8 cellular contexts compared by ENCODE assay signal in the genomic region with DNA sequence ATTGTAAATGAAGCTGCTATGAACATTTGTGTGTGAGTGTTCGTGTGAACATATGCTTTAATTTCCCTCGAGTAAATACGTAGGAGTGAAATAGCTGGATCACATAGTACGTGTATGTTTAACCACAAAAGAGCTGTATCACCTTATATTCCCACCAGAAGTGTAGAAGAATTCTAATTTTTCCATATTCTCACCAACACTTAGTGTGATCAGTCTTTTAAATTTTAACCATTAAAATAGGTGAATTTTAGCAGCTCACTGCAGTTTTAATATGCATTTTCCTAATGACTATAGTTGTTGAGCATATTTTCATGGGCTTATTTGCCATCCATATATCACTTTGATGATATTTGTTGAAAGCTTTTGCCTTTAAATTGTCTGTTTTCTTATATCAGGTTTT.
"Had no signal": no experiment of that assay in that cellular context is flagged by ENCODE, and none has a peak within 500 bp of the region (broad histone marks: within the 10 kb centered on the region; RNA-seq: fewer than 3 reads in every experiment).

No MANE protein-coding gene starts in this region.

- H3K4me3 ChIP-seq: GM12878 had no signal

- ATAC-seq: GM12878 had no signal

- FAIRE-seq: G401.6, GM12878, GM12891, GM12892, GM18507, GM19239 had no signal

- DNase-seq: GDM1, GF-D8 had no signal
